Comparison of ENCODE assay signal across 11 cellular contexts in genomic region chr1:205382990-205383389, GRCh38. TPM values are rescaled to one million over a fixed set of nuclear protein-coding genes. Genes with fewer than 3 reads are reported as not detected.
"Had no signal": no experiment of that assay in that cellular context is flagged by ENCODE, and none has a peak within 500 bp of the region (broad histone marks: within the 10 kb centered on the region; RNA-seq: fewer than 3 reads in every experiment).

No MANE protein-coding gene starts in this region.

RNA-seq across cellular contexts. Expression of gene KLHDC8A, which starts 26.3 kb away (rescaled TPM):
- total RNA-seq: dermis blood vessel endothelial cell, endothelial cell of umbilical vein, gastrocnemius medialis, mammary epithelial cell, myocyte had no signal
- polyA plus RNA-seq: endothelial cell of umbilical vein, keratinocyte, mammary epithelial cell had no signal

RNA-seq across cellular contexts. Expression of gene LEMD1, which starts 38.9 kb away (rescaled TPM):
- total RNA-seq: dermis blood vessel endothelial cell, endothelial cell of umbilical vein, gastrocnemius medialis, glomerular endothelial cell, heart right ventricle, left cardiac atrium, left ventricle myocardium inferior, liver, myocyte had no signal
- polyA plus RNA-seq: endothelial cell of umbilical vein, heart right ventricle, liver had no signal
